ENCODE assay signal across 8 cellular contexts in genomic region chr19:10543420-10544241, GRCh38. TPM values are rescaled to one million over a fixed set of nuclear protein-coding genes. Genes with fewer than 3 reads are reported as not detected.
DNase-seq lines count a peak whose midpoint lies in the region; ATAC-seq, FAIRE-seq and TF ChIP-seq lines count a peak whose summit lies in the region.

TSS of gene ATG4D (plus strand) at chr19:10543904. CDS start at chr19:10544091, 187 bp downstream.

- H3K27ac ChIP-seq in cardiac muscle cell = peak within 1 kb of the TSS; percentile 84
- H3K27ac ChIP-seq in parathyroid adenoma = peak within 1 kb of the TSS; percentile 88
- H3K27ac ChIP-seq in transverse colon = peak within 1 kb of the TSS; percentile 92 to 98 (median 96)

- H3K4me3 ChIP-seq in NB4 (ENCODE audit: low read depth, low read length) (peak within 1 kb of the TSS; percentile 91), cardiac muscle cell (peak within 1 kb of the TSS; percentile 90), parathyroid adenoma (ENCODE audit: low read depth, low read length) (peak within 1 kb of the TSS; percentile 79), transverse colon (peak within 1 kb of the TSS; percentile 82 to 99 (median 94))

- TF ChIP-seq POLR2A in H54 (IDR thresholded peaks at IDR 0.05; ENCODE audit: low read depth, low read length) (peak; percentile 81), NB4 (IDR thresholded peaks at IDR 0.05; ENCODE audit: extremely low read depth, insufficient read length) (peak; percentile 98), transverse colon (IDR thresholded peaks at IDR 0.05) (peak; percentile 77)

- POLR2A ChIA-PET in activated naive CD8-positive, alpha-beta T cell treated with anti-CD3 and anti-CD28 coated beads, Interleukin-2, amount 10 ng/mL, durations not matched to agents 7 days and 5 days (lab: Charles Lee) = interaction anchor here (1.0 to 5.6 kb wide), 3 partner anchors 10 to 60 kb away, joined by 3 to 49 read pairs (median 30); partner anchors contain the start of genes CDKN2D and KRI1

- peaks cover 12% of the 10 kb centered on the region for H3K4me1 Mint-ChIP-seq in activated naive CD8-positive, alpha-beta T cell treated with anti-CD3 and anti-CD28 coated beads, Interleukin-2, amount 10 ng/mL, durations not matched to agents 7 days and 5 days

- intact Hi-C loops in transverse colon (cut with DNase I; ENCODE audit: low total_unique reads) = no loop called here

- H3K4me1 ChIP-seq in cardiac muscle cell (ENCODE audit: low read depth) (peaks cover 4% of the 10 kb centered on the region), parathyroid adenoma (peaks cover 7% of the 10 kb centered on the region), transverse colon (peaks cover 4 to 25% (median 17%) of the 10 kb centered on the region in 4 donors)

- peaks cover 1% of the 10 kb centered on the region for H3K36me3 Mint-ChIP-seq in activated naive CD8-positive, alpha-beta T cell treated with anti-CD3 and anti-CD28 coated beads, Interleukin-2, amount 10 ng/mL, durations not matched to agents 7 days and 5 days

- peaks cover 7% of the 10 kb centered on the region for H3K36me3 ChIP-seq in cardiac muscle cell
- no peaks in the 10 kb centered on the region for H3K36me3 ChIP-seq in parathyroid adenoma (ENCODE audit: control insufficient read depth, insufficient read depth, low read length)
- peaks cover 0 to 11% (median 0%) of the 10 kb centered on the region in 4 donors for H3K36me3 ChIP-seq in transverse colon

- TF ChIP-seq EP300 in transverse colon (IDR thresholded peaks at IDR 0.05; ENCODE audit: low read depth) = no peak

- FAIRE-seq in H54 (lab: Jason Lieb, UNC) = no peak

- H3K27me3 ChIP-seq in cardiac muscle cell = no peaks in the 10 kb centered on the region
- H3K27me3 ChIP-seq in parathyroid adenoma (ENCODE audit: control insufficient read depth, insufficient read depth, low read length) = no peaks in the 10 kb centered on the region
- peaks cover 8% of the 10 kb centered on the region for H3K27me3 ChIP-seq in transverse colon

- H2AFZ ChIP-seq in parathyroid adenoma = peak within 1 kb of the TSS; percentile 95

- DNase-seq in DMS53 (lab: John Stamatoyannopoulos, UW) = peak; percentile 96
- peak; percentile 88 for DNase-seq in H54 (ENCODE audit: insufficient read length, low spot score)
- peak; percentile 96 for DNase-seq in NB4 (ENCODE audit: low read depth)
- DNase-seq in SW480 (ENCODE audit: low spot score) = peak; percentile 87
- peak; percentile 89 for DNase-seq in activated naive CD8-positive, alpha-beta T cell treated with anti-CD3 and anti-CD28 coated beads, Interleukin-2, amount 10 ng/mL, durations not matched to agents 7 days and 5 days
- peak; percentile 78 to 89 for DNase-seq in cardiac muscle cell (ENCODE audit: low read depth in 1 of 2, low spot score in 1 of 2)
- peak; percentile 94 for DNase-seq in transverse colon

- H3K4me2 ChIP-seq in parathyroid adenoma (ENCODE audit: low read length) = peak within 1 kb of the TSS; percentile 94

- 1% methylated on average over 39 of the region's 79 CpGs; no CpG with 5 or more reads in 1 of the 2 donors for WGBS in transverse colon (ENCODE audit: low coverage in 1 of 2), 2 donors

- peak within 1 kb of the TSS; percentile 89 for H3K27ac Mint-ChIP-seq in activated naive CD8-positive, alpha-beta T cell treated with anti-CD3 and anti-CD28 coated beads, Interleukin-2, amount 10 ng/mL, durations not matched to agents 7 days and 5 days

- H3K4me3 Mint-ChIP-seq in activated naive CD8-positive, alpha-beta T cell treated with anti-CD3 and anti-CD28 coated beads, Interleukin-2, amount 10 ng/mL, durations not matched to agents 7 days and 5 days = peak within 1 kb of the TSS; percentile 92

- peak within 1 kb of the TSS; percentile 91 for H3K9ac ChIP-seq in parathyroid adenoma

- H3K9me3 ChIP-seq in cardiac muscle cell (ENCODE audit: low read depth) = no peaks in the 10 kb centered on the region
- no peaks in the 10 kb centered on the region for H3K9me3 ChIP-seq in parathyroid adenoma (ENCODE audit: control insufficient read depth, low read length)
- no peaks in the 10 kb centered on the region for H3K9me3 ChIP-seq in transverse colon

- ATAC-seq in activated naive CD8-positive, alpha-beta T cell treated with anti-CD3 and anti-CD28 coated beads, Interleukin-2, amount 10 ng/mL, durations not matched to agents 7 days and 5 days (ENCODE audit: low read depth) = peak; percentile 80

- peaks cover 13% of the 10 kb centered on the region for H3K79me2 ChIP-seq in parathyroid adenoma

- in situ Hi-C loops in transverse colon (cut with MboI; ENCODE audit: low pct_ligation_motif_present in 1 of 4, low pct_unique_long_range_greater_than_20kb in 1 of 4, low sequenced_read_pairs in 3 of 4) = no loop called here

- H3K27me3 Mint-ChIP-seq in activated naive CD8-positive, alpha-beta T cell treated with anti-CD3 and anti-CD28 coated beads, Interleukin-2, amount 10 ng/mL, durations not matched to agents 7 days and 5 days = peaks cover 22% of the 10 kb centered on the region

- TF ChIP-seq CTCF in NB4 (IDR thresholded peaks at IDR 0.05; ENCODE audit: low read depth, low read length) = no peak
- TF ChIP-seq CTCF in cardiac muscle cell (IDR thresholded peaks at IDR 0.05; ENCODE audit: low read depth, low read length) = no peak
- TF ChIP-seq CTCF in parathyroid adenoma (IDR thresholded peaks at IDR 0.05) = peak; percentile 8
- TF ChIP-seq CTCF in transverse colon (IDR thresholded peaks at IDR 0.05) = no peak

- no peaks in the 10 kb centered on the region for H3K9me3 Mint-ChIP-seq in activated naive CD8-positive, alpha-beta T cell treated with anti-CD3 and anti-CD28 coated beads, Interleukin-2, amount 10 ng/mL, durations not matched to agents 7 days and 5 days

RNA-seq across cellular contexts. Expression of gene ATG4D, which starts in this region (rescaled TPM):
- total RNA-seq in activated naive CD8-positive, alpha-beta T cell treated with anti-CD3 and anti-CD28 coated beads, Interleukin-2, amount 10 ng/mL, durations not matched to agents 7 days and 5 days = 10 to 100 TPM; 50.4 to 66.6 TPM
- total RNA-seq in cardiac muscle cell (67.0 and 67.3 TPM in 2 replicates), transverse colon (100 to 1,000 TPM in 2 of 4 donors, 10 to 100 TPM in 2; 79.9 to 164 (median 100) TPM)
- polyA plus RNA-seq in cardiac muscle cell = 69.0 and 74.0 TPM in 2 replicates

Comparison
In these comparisons a context has a peak if more than half of its experiments do, and no peak if none do; other contexts are left out.
1. Peak in every context shown above with its lines: DNase-seq, ATAC-seq, H3K4me3 ChIP-seq and H3K27ac ChIP-seq.